Comparison of ENCODE assay signal across 9 cellular contexts in the genomic region with DNA sequence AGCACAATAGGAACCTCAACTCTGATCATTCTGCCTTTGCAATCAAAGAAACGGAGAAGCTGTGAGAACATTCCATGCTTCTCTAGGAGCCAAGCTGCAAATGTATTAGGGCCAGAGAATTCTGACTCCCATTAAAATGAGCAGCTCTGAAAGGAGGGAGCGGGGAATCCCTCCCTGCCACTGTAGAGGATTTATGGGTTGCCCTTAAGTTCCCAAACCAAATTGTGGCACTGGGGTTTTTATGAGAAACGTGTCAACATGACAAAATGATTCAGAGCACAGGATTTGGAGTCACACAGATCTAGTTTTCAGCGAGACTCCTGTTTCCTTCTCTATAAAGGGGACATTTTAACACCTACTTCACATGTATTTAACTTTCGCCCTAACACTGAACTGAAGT. TPM values are rescaled to one million over a fixed set of nuclear protein-coding genes. Genes with fewer than 3 reads are reported as not detected.
A peak's percentile ranks its signal among the peaks of the same experiment; 100 is the strongest.
DNase-seq lines count a peak whose midpoint lies in the region; ATAC-seq and TF ChIP-seq lines count a peak whose summit lies in the region.
"Had no signal": no experiment of that assay in that cellular context is flagged by ENCODE, and none has a peak within 500 bp of the region (broad histone marks: within the 10 kb centered on the region; RNA-seq: fewer than 3 reads in every experiment).

No MANE protein-coding gene starts in this region.

- H3K36me3 Mint-ChIP-seq in CD14-positive monocyte: peaks cover 7 to 15% of the 10 kb centered on the region in 2 donors
- H3K36me3 Mint-ChIP-seq in nephron progenitor cell (ENCODE audit: low read depth): peaks cover 16% of the 10 kb centered on the region

- no peak for TF ChIP-seq CTCF in CD14-positive monocyte (IDR thresholded peaks at IDR 0.05)
- no peak for TF ChIP-seq CTCF in MM.1S (IDR thresholded peaks at IDR 0.05; ENCODE audit: low read length)
- no peak for TF ChIP-seq CTCF in nephron progenitor cell (IDR thresholded peaks at IDR 0.05)

- H3K9me3 ChIP-seq in MM.1S (replicated peaks; ENCODE audit: insufficient read depth, low read length) (no peaks in the 10 kb centered on the region), duodenal mucosa (ENCODE audit: control insufficient read depth in 1 of 2, low read length in 2 of 2) (no peaks in the 10 kb centered on the region)

- H3K27me3 Mint-ChIP-seq in CD14-positive monocyte (ENCODE audit: low read depth in 3 of 3) (no peaks in the 10 kb centered on the region), nephron progenitor cell (ENCODE audit: low read depth, poor library complexity) (no peaks in the 10 kb centered on the region)

- H3K4me2 ChIP-seq in MM.1S (ENCODE audit: low read depth, low read length): peak overlapping the region; percentile 60

- H3K4me3 Mint-ChIP-seq in CD14-positive monocyte (peak overlapping the region; percentile 98 to 99), nephron progenitor cell (peak overlapping the region; percentile 96)

- H3K27ac ChIP-seq in MM.1S (ENCODE audit: low read length) (peak overlapping the region; percentile 89), duodenal mucosa (ENCODE audit: low read depth, low read length) (no peak overlapping the region)
- H3K27ac ChIP-seq: HL-60 had no signal

- ATAC-seq in GM19397 (IDR thresholded peaks at IDR 0.05; ENCODE audit: unreplicated experiment): no peak

- H3K9me2 ChIP-seq in MM.1S (replicated peaks; ENCODE audit: insufficient read depth, low read length): no peaks in the 10 kb centered on the region

- no peaks in the 10 kb centered on the region for H4K20me1 ChIP-seq in MM.1S (ENCODE audit: insufficient read depth, low read length)

- intact Hi-C loops in CD14-positive monocyte (cut with micrococcal nuclease): loop anchor here (10.0 kb wide), 3 partner anchors 182 to 1182 kb away; a partner anchor contains a TSS

- H3K9ac ChIP-seq in MM.1S (ENCODE audit: low read length): peak overlapping the region; percentile 90
- H3K9ac ChIP-seq in duodenal mucosa (ENCODE audit: low read depth in 1 of 2, low read length in 2 of 2): peak overlapping the region; percentile 9 to 93

- H3K36me3 ChIP-seq in MM.1S (replicated peaks; ENCODE audit: insufficient read depth, low read length): no peaks in the 10 kb centered on the region; the same call in 1 of the 2 replicates
- no peaks in the 10 kb centered on the region for H3K36me3 ChIP-seq in duodenal mucosa (ENCODE audit: control insufficient read depth in 1 of 2, insufficient read depth in 2 of 2, low read length in 2 of 2)

- H3K27ac Mint-ChIP-seq in CD14-positive monocyte (peak overlapping the region in 6 of 7 donors; percentile 33 to 99 (median 95)), nephron progenitor cell (peak overlapping the region; percentile 27)

- H3K4me1 ChIP-seq in MM.1S (ENCODE audit: low read length) (0 out of 2 replicates have a peak, but pooled peaks cover 9% of the 10 kb centered on the region), duodenal mucosa (ENCODE audit: control insufficient read depth in 1 of 2, insufficient read depth in 2 of 2, low read length in 2 of 2) (peaks cover 20 to 36% of the 10 kb centered on the region in 2 donors)

- no peak overlapping the region for H2AFZ ChIP-seq in MM.1S (ENCODE audit: low read length)

- H3K4me1 Mint-ChIP-seq in CD14-positive monocyte (peaks cover 66% of the 10 kb centered on the region), nephron progenitor cell (peaks cover 60% of the 10 kb centered on the region)

- peak overlapping the region; percentile 81 for H3K4me3 ChIP-seq in MM.1S (ENCODE audit: low read length)
- H3K4me3 ChIP-seq in duodenal mucosa (ENCODE audit: low read depth in 1 of 2, low read length in 2 of 2): peak overlapping the region; percentile 89 to 97

- H3K79me2 ChIP-seq in MM.1S (ENCODE audit: low read length): peaks cover 88% of the 10 kb centered on the region

- peaks cover 58% of the 10 kb centered on the region for H3F3A ChIP-seq in MM.1S (ENCODE audit: insufficient read depth, low read length)

- H3K27me3 ChIP-seq in MM.1S (replicated peaks; ENCODE audit: insufficient read depth, low read length) (no peaks in the 10 kb centered on the region), duodenal mucosa (ENCODE audit: control insufficient read depth in 1 of 2, insufficient read depth in 2 of 2, low read length in 2 of 2) (no peaks in the 10 kb centered on the region)

- no peak for DNase-seq in CD14-positive monocyte (ENCODE audit: low spot score)
- peak; percentile 41 for DNase-seq in MM.1S
- peak; percentile 43 for DNase-seq in nephron progenitor cell
- no peak for DNase-seq in amniotic stem cell (lab: John Stamatoyannopoulos, UW)
- DNase-seq in activated CD4-positive, CD25-positive, alpha-beta regulatory T cell treated with anti-CD3 and anti-CD28 coated beads, Interleukin-2, amount 50 U/mL, for 72 hours: no peak
- no peak for DNase-seq in occipital lobe (lab: John Stamatoyannopoulos, UW)

- H3K9me3 Mint-ChIP-seq in CD14-positive monocyte (peaks cover 0 to 5% (median 0%) of the 10 kb centered on the region in 7 donors), nephron progenitor cell (no peaks in the 10 kb centered on the region)

RNA-seq across cellular contexts. Expression of a gene that starts 1.8 kb away (rescaled TPM):
- 10 to 100 TPM; 25.7 to 28.7 TPM for polyA plus RNA-seq in CD14-positive monocyte
- total RNA-seq in occipital lobe: 32.0 TPM

Comparison
In these comparisons a context has a peak if more than half of its experiments do, and no peak if none do; other contexts are left out.
1. DNase-seq: peak in MM.1S (single experiment) and nephron progenitor cell (single experiment); none in CD14-positive monocyte (single experiment), amniotic stem cell (single experiment), activated CD4-positive, CD25-positive, alpha-beta regulatory T cell treated with anti-CD3 and anti-CD28 coated beads, Interleukin-2, amount 50 U/mL, for 72 hours (single experiment) and occipital lobe (single experiment).